ENCODE assay signal across 9 cellular contexts in the genomic region with DNA sequence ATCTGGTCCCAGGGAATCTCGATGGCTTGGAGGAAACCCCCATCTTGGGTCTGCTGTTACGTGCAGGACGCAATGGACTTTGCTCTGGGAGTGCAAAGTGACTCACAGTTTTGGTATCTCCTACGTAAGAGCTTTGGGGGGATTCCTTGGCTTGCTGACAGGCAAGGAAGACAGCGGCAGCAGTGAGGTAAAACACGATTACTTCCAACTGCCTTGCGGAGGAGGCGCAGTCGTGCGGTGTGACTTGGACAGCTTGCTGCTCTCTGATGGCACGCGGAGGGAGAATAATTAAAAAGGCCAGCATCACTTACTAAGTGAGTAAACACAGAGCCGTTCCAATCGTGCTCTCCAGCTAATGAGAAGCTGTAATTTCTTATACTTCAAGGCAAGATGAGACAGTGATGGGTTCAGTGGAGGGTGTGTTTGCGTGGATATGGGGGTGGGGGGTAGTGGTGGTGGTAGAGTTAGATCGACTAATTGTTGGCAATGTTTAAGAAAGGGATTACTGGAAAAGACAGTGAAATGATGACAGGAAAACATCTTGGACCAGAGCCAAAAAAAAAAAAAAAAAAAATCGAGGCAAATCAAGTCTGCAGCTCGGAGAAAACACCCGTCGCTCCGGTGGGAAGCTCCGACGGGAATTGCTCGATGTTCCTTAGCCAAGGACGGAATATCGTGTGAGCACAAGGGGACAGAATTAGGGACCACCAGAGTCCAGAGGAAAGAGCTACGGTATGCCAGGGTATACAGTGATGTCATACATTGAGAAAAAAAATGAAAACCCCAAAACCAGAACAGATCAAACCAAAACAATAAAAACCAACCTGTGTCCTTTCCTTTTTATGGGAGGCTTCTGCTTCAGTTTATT.
DNase-seq lines count a peak whose midpoint lies in the region; TF ChIP-seq lines count a peak whose summit lies in the region.
"Had no signal": no experiment of that assay in that cellular context is flagged by ENCODE, and none has a peak within 500 bp of the region (broad histone marks: within the 10 kb centered on the region; RNA-seq: fewer than 3 reads in every experiment).

No MANE protein-coding gene starts in this region.

- H3K27me3 ChIP-seq in kidney epithelial cell (ENCODE audit: control insufficient read depth, insufficient read depth, low read length): no peaks in the 10 kb centered on the region
- H3K27me3 ChIP-seq: BLaER1 treated with 17β-estradiol and CSF1 and Interleukin-3, amounts not matched to agents 10 nM and 100 nM had no signal

- in situ Hi-C loops in astrocyte of the spinal cord (cut with HindIII; ENCODE audit: low sequenced_read_pairs): no loop called here

- H3K4me3 ChIP-seq in astrocyte of the spinal cord (ENCODE audit: low read depth, low read length): peak overlapping the region; percentile 14
- no peak overlapping the region for H3K4me3 ChIP-seq in kidney epithelial cell (ENCODE audit: low read depth, low read length)
- H3K4me3 ChIP-seq: BLaER1 treated with 17β-estradiol and CSF1 and Interleukin-3, amounts not matched to agents 10 nM and 100 nM had no signal

- no peaks in the 10 kb centered on the region for H3K36me3 ChIP-seq in kidney epithelial cell (ENCODE audit: control insufficient read depth, insufficient read depth, low read length)
- H3K36me3 ChIP-seq: BLaER1 treated with 17β-estradiol and CSF1 and Interleukin-3, amounts not matched to agents 10 nM and 100 nM had no signal

- TF ChIP-seq CTCF in astrocyte of the spinal cord (IDR thresholded peaks at IDR 0.05; ENCODE audit: low read depth, low read length) (no peak), kidney epithelial cell (IDR thresholded peaks at IDR 0.05; ENCODE audit: insufficient read depth, low read length, poor library complexity, severe bottlenecking) (no peak), type B pancreatic cell (conservative IDR thresholded peaks at IDR 0.05) (no peak)

- CTCF ChIA-PET in activated naive CD4-positive, alpha-beta T cell treated with anti-CD3 and anti-CD28 coated beads, Interleukin-2, amount 10 ng/mL, durations not matched to agents 7 days and 5 days (lab: Charles Lee): interaction anchor here (0.6 kb wide), 1 partner anchor 212 kb away, joined by 3 read pairs; no protein-coding TSS in a partner anchor

- DNase-seq in NCI-H2171 treated with DMSO at 0.1 percent for 48 hours (lab: John Stamatoyannopoulos, UW) (peak; percentile 45), NCI-H2171 (lab: John Stamatoyannopoulos, UW) (no peak), astrocyte of the spinal cord (ENCODE audit: low read depth, low spot score) (peak; percentile 85), kidney epithelial cell (ENCODE audit: low read depth) (peak; percentile 43), type B pancreatic cell (ENCODE audit: extremely low spot score, unreplicated experiment) (no peak), NOMO-1 (lab: John Stamatoyannopoulos, UW; ENCODE audit: unreplicated experiment in 2 of 2) (no peak), DMS153 (lab: John Stamatoyannopoulos, UW) (no peak)
- no peak for DNase-seq in activated naive CD4-positive, alpha-beta T cell treated with anti-CD3 and anti-CD28 coated beads, Interleukin-2, amount 10 ng/mL, durations not matched to agents 7 days and 5 days

- peaks cover 8% of the 10 kb centered on the region for H3K4me1 Mint-ChIP-seq in type B pancreatic cell (ENCODE audit: unreplicated experiment)
- H3K4me1 Mint-ChIP-seq in activated naive CD4-positive, alpha-beta T cell treated with anti-CD3 and anti-CD28 coated beads, Interleukin-2, amount 10 ng/mL, durations not matched to agents 7 days and 5 days: no peaks in the 10 kb centered on the region

- peaks cover 39% of the 10 kb centered on the region for H3K27me3 Mint-ChIP-seq in type B pancreatic cell
- H3K27me3 Mint-ChIP-seq in activated naive CD4-positive, alpha-beta T cell treated with anti-CD3 and anti-CD28 coated beads, Interleukin-2, amount 10 ng/mL, durations not matched to agents 7 days and 5 days: peaks cover 6% of the 10 kb centered on the region

- peak overlapping the region; percentile 13 for H3K27ac Mint-ChIP-seq in type B pancreatic cell
- no peak overlapping the region for H3K27ac Mint-ChIP-seq in activated naive CD4-positive, alpha-beta T cell treated with anti-CD3 and anti-CD28 coated beads, Interleukin-2, amount 10 ng/mL, durations not matched to agents 7 days and 5 days

- no peaks in the 10 kb centered on the region for H3K36me3 Mint-ChIP-seq in type B pancreatic cell
- no peaks in the 10 kb centered on the region for H3K36me3 Mint-ChIP-seq in activated naive CD4-positive, alpha-beta T cell treated with anti-CD3 and anti-CD28 coated beads, Interleukin-2, amount 10 ng/mL, durations not matched to agents 7 days and 5 days

- H3K9me3 Mint-ChIP-seq in type B pancreatic cell: no peaks in the 10 kb centered on the region
- H3K9me3 Mint-ChIP-seq in activated naive CD4-positive, alpha-beta T cell treated with anti-CD3 and anti-CD28 coated beads, Interleukin-2, amount 10 ng/mL, durations not matched to agents 7 days and 5 days: peaks cover 5% of the 10 kb centered on the region

- peak overlapping the region; percentile 68 for H3K4me3 Mint-ChIP-seq in type B pancreatic cell
- H3K4me3 Mint-ChIP-seq in activated naive CD4-positive, alpha-beta T cell treated with anti-CD3 and anti-CD28 coated beads, Interleukin-2, amount 10 ng/mL, durations not matched to agents 7 days and 5 days: no peak overlapping the region

Comparison
In these comparisons a context has a peak if more than half of its experiments do, and no peak if none do; other contexts are left out.
1. DNase-seq: peak in NCI-H2171 treated with DMSO at 0.1 percent for 48 hours (single experiment), astrocyte of the spinal cord (single experiment) and kidney epithelial cell (single experiment); none in NCI-H2171 (single experiment), type B pancreatic cell (single experiment), NOMO-1 (0 of 2), DMS153 (single experiment) and activated naive CD4-positive, alpha-beta T cell treated with anti-CD3 and anti-CD28 coated beads, Interleukin-2, amount 10 ng/mL, durations not matched to agents 7 days and 5 days (single experiment).